In the genomic region with DNA sequence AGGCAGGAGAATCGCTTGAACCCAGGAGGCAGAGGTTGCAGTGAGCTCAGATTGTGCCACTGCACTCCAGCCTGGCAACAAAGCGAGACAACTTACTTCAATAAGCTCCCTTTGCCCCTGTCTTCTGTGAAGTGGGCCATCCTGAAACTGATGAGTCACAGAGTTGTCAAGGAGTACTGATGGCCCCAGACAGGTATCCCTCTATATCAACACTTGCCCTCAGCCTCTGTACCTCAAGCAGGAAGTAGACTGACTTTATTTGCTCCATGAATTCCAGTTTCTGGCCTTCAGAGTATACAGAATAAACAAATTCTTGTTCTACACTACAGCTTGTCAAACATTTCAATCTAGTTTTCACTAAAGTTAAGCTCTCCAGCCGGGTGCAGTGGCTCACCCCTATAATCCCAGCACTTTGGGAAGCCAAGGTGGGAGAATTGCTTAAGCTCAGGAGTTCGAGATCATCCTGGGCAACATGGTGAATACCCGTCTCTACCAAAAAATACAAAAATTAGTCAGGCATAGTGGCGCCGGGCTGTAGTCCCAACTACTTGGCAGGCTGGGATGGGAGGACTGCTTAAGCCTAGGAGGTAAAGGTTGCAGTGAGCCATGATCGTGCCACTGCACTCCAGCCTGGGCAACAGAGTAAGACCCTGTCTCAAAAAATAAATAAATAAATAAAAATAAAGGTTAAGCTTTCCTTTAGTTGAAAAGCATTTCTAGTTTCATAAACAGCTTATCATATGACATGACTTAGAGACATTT, we compare ENCODE assay signal across 25 cellular contexts. TPM values are rescaled to one million over a fixed set of nuclear protein-coding genes. Genes with fewer than 3 reads are reported as not detected.
DNase-seq lines count a peak whose midpoint lies in the region; ATAC-seq and TF ChIP-seq lines count a peak whose summit lies in the region.
"Had no signal": no experiment of that assay in that cellular context is flagged by ENCODE, and none has a peak within 500 bp of the region (broad histone marks: within the 10 kb centered on the region; RNA-seq: fewer than 3 reads in every experiment).

No MANE protein-coding gene starts in this region.

- H3K9ac ChIP-seq in trophoblast cell (ENCODE audit: low read length): no peak overlapping the region
- H3K9ac ChIP-seq: SK-N-SH had no signal

- peaks cover 12 to 16% of the 10 kb centered on the region in 2 experiments for H3K4me1 ChIP-seq in trophoblast cell (ENCODE audit: control insufficient read depth in 1 of 2, insufficient read depth in 2 of 2, low read length in 2 of 2)

- no peak overlapping the region for H2BK5ac ChIP-seq in trophoblast cell (ENCODE audit: low read depth, low read length, poor library complexity)

- H3K14ac ChIP-seq in trophoblast cell (ENCODE audit: low read length): no peak overlapping the region

- no peak overlapping the region for H3K4me3 ChIP-seq in GM12865 (ENCODE audit: low read depth, low read length)
- no peak overlapping the region for H3K4me3 ChIP-seq in trophoblast cell (ENCODE audit: low read depth, low read length)
- H3K4me3 ChIP-seq: A549, body of pancreas, dorsolateral prefrontal cortex, tibial nerve had no signal

- H3K79me1 ChIP-seq in trophoblast cell (ENCODE audit: low read length): peaks cover 6% of the 10 kb centered on the region

- no peak for ATAC-seq in GM21526 (IDR thresholded peaks at IDR 0.05; ENCODE audit: low FRiP score, unreplicated experiment)
- ATAC-seq: A549; body of pancreas; naive thymus-derived CD4-positive, alpha-beta T cell had no signal

- H4K91ac ChIP-seq in trophoblast cell (ENCODE audit: low read depth, low read length): no peak overlapping the region

- POLR2A ChIA-PET in activated CD4-positive, alpha-beta T cell treated with anti-CD3 and anti-CD28 coated beads, Interleukin-2, amount 10 ng/mL, durations not matched to agents 7 days and 5 days (lab: Charles Lee): interaction anchor here (0.6 kb wide), 1 partner anchor 152 kb away, joined by 3 read pairs; no protein-coding TSS in a partner anchor

- TF ChIP-seq CTCF in GM12865 (IDR thresholded peaks at IDR 0.05; ENCODE audit: insufficient read depth, low read depth, low read length, missing control alignments): no peak

- no peak overlapping the region for H2AK5ac ChIP-seq in trophoblast cell (ENCODE audit: low read length)

- peaks cover 2% of the 10 kb centered on the region for H3K79me2 ChIP-seq in trophoblast cell (ENCODE audit: control insufficient read depth, insufficient read depth, low read length, poor library complexity)

- peak; percentile 32 for DNase-seq in activated CD4-positive, alpha-beta T cell treated with anti-CD3 and anti-CD28 coated beads, Interleukin-2, amount 10 ng/mL, durations not matched to agents 7 days and 5 days
- DNase-seq in activated CD4-positive, alpha-beta T cell treated with anti-CD3 and anti-CD28 coated beads, Interleukin-2, amount 50 U/mL, for 1 hour: no peak
- DNase-seq in GM12865 (ENCODE audit: low read depth) (peak; percentile 29), trophoblast cell (no peak)
- peak; percentile 24 for DNase-seq in activated naive CD8-positive, alpha-beta T cell treated with anti-CD3 and anti-CD28 coated beads for 36 hours
- DNase-seq in stimulated activated CD4-positive, alpha-beta T cell treated with anti-CD3 and anti-CD28 coated beads, Interleukin-2, amount 100 ng/mL, for 24 hours: no peak
- DNase-seq in effector CD8-positive, alpha-beta T cell (lab: John Stamatoyannopoulos, UW): no peak
- DNase-seq: activated CD4-positive, CD25-positive, alpha-beta regulatory T cell treated with anti-CD3 and anti-CD28 coated beads, Interleukin-2, amount 50 U/mL, for 72 hours; body of pancreas; DMS 273 treated with DMSO at 0.1 percent for 48 hours; H9; midbrain; naive thymus-derived CD4-positive, alpha-beta T cell; NCI-H1417; NCI-H446 treated with DMSO at 0.1 percent for 48 hours; nucleus accumbens; SK-N-SH had no signal

- WGBS in trophoblast cell (ENCODE audit: extremely low coverage, insufficient coverage, insufficient read length): no CpG with 5 or more reads among the region's 8 CpGs

- no peak overlapping the region for H4K8ac ChIP-seq in trophoblast cell (ENCODE audit: low read depth, low read length)

- H3K27ac Mint-ChIP-seq in activated CD4-positive, alpha-beta T cell treated with anti-CD3 and anti-CD28 coated beads, Interleukin-2, amount 10 ng/mL, durations not matched to agents 7 days and 5 days: no peak overlapping the region
- no peak overlapping the region for H3K27ac Mint-ChIP-seq in activated naive CD8-positive, alpha-beta T cell treated with anti-CD3 and anti-CD28 coated beads for 36 hours
- H3K27ac Mint-ChIP-seq: CD4-positive, alpha-beta memory T cell; T-helper 1 cell treated with Interleukin-12 subunit alpha and Interleukin-12 subunit beta and Interleukin-4 antibody, amounts not matched to agents 30 μg/mL and 1 μg/mL, for 36 hours had no signal

- no peak overlapping the region for H2AFZ ChIP-seq in trophoblast cell (ENCODE audit: insufficient read depth, low read length, poor library complexity)

- H3K9me3 ChIP-seq in trophoblast cell (ENCODE audit: insufficient read depth, low read depth, low read length): no peaks in the 10 kb centered on the region
- H3K9me3 ChIP-seq: A549, body of pancreas, SK-N-SH, tibial nerve had no signal

- H2BK120ac ChIP-seq in trophoblast cell (ENCODE audit: insufficient read depth, low read length, poor library complexity): no peak overlapping the region

- no peaks in the 10 kb centered on the region for H3K36me3 Mint-ChIP-seq in activated CD4-positive, alpha-beta T cell treated with anti-CD3 and anti-CD28 coated beads, Interleukin-2, amount 10 ng/mL, durations not matched to agents 7 days and 5 days (ENCODE audit: low read depth)
- peaks cover 4% of the 10 kb centered on the region for H3K36me3 Mint-ChIP-seq in activated naive CD8-positive, alpha-beta T cell treated with anti-CD3 and anti-CD28 coated beads for 36 hours
- H3K36me3 Mint-ChIP-seq: CD4-positive, alpha-beta memory T cell had no signal

- H2BK12ac ChIP-seq in trophoblast cell (ENCODE audit: low read length): peak overlapping the region; percentile 36

- no peaks in the 10 kb centered on the region for H3K27me3 ChIP-seq in trophoblast cell (ENCODE audit: insufficient read depth, low read length)
- H3K27me3 ChIP-seq: body of pancreas, dorsolateral prefrontal cortex, tibial nerve had no signal

- no peak overlapping the region for H3K4me2 ChIP-seq in trophoblast cell (ENCODE audit: low read length)
- H3K4me2 ChIP-seq: A549, SK-N-SH had no signal

- no peak overlapping the region for H3K4ac ChIP-seq in trophoblast cell (ENCODE audit: low read depth, low read length)

- H3K18ac ChIP-seq in trophoblast cell (ENCODE audit: low read length): no peak overlapping the region

- no peak overlapping the region for H3K27ac ChIP-seq in trophoblast cell (ENCODE audit: low read depth, low read length)
- H3K27ac ChIP-seq: A549, body of pancreas, dorsolateral prefrontal cortex, tibial nerve had no signal

- H3K23ac ChIP-seq in trophoblast cell (ENCODE audit: low read length): no peak overlapping the region

- peaks cover 24% of the 10 kb centered on the region for H3K27me3 Mint-ChIP-seq in activated CD4-positive, alpha-beta T cell treated with anti-CD3 and anti-CD28 coated beads, Interleukin-2, amount 10 ng/mL, durations not matched to agents 7 days and 5 days
- H3K27me3 Mint-ChIP-seq in activated naive CD8-positive, alpha-beta T cell treated with anti-CD3 and anti-CD28 coated beads for 36 hours: peaks cover 33% of the 10 kb centered on the region

- H3K4me1 Mint-ChIP-seq in activated CD4-positive, alpha-beta T cell treated with anti-CD3 and anti-CD28 coated beads, Interleukin-2, amount 10 ng/mL, durations not matched to agents 7 days and 5 days: peaks cover 45% of the 10 kb centered on the region
- H3K4me1 Mint-ChIP-seq in activated naive CD8-positive, alpha-beta T cell treated with anti-CD3 and anti-CD28 coated beads for 36 hours: peaks cover 29% of the 10 kb centered on the region

- H3K9me3 Mint-ChIP-seq in activated CD4-positive, alpha-beta T cell treated with anti-CD3 and anti-CD28 coated beads, Interleukin-2, amount 10 ng/mL, durations not matched to agents 7 days and 5 days: peaks cover 2% of the 10 kb centered on the region
- peaks cover 1% of the 10 kb centered on the region for H3K9me3 Mint-ChIP-seq in activated naive CD8-positive, alpha-beta T cell treated with anti-CD3 and anti-CD28 coated beads for 36 hours
- H3K9me3 Mint-ChIP-seq: T-helper 1 cell treated with Interleukin-12 subunit alpha and Interleukin-12 subunit beta and Interleukin-4 antibody, amounts not matched to agents 30 μg/mL and 1 μg/mL, for 36 hours had no signal

- H4K12ac ChIP-seq in trophoblast cell (ENCODE audit: low read depth, low read length): no peak overlapping the region

- CTCF ChIA-PET in activated CD4-positive, alpha-beta T cell treated with anti-CD3 and anti-CD28 coated beads, Interleukin-2, amount 10 ng/mL, durations not matched to agents 7 days and 5 days (lab: Charles Lee): interaction anchor here (0.6 to 8.5 kb wide), 20 partner anchors 9 to 299 kb away, joined by 3 to 91 read pairs (median 7); a partner anchor contains a TSS

- H3K36me3 ChIP-seq in trophoblast cell (ENCODE audit: control insufficient read depth in 1 of 2, insufficient read depth in 2 of 2, low read length in 2 of 2): no peaks in the 10 kb centered on the region
- H3K36me3 ChIP-seq: tibial nerve had no signal

- H3K4me3 Mint-ChIP-seq in activated CD4-positive, alpha-beta T cell treated with anti-CD3 and anti-CD28 coated beads, Interleukin-2, amount 10 ng/mL, durations not matched to agents 7 days and 5 days: no peak overlapping the region
- H3K4me3 Mint-ChIP-seq in activated naive CD8-positive, alpha-beta T cell treated with anti-CD3 and anti-CD28 coated beads for 36 hours: no peak overlapping the region
- H3K4me3 Mint-ChIP-seq: H9; T-helper 1 cell treated with Interleukin-12 subunit alpha and Interleukin-12 subunit beta and Interleukin-4 antibody, amounts not matched to agents 30 μg/mL and 1 μg/mL, for 36 hours had no signal

RNA-seq across cellular contexts. Expression of a gene that starts 16.4 kb away (rescaled TPM):
- total RNA-seq in activated CD4-positive, alpha-beta T cell treated with anti-CD3 and anti-CD28 coated beads, Interleukin-2, amount 10 ng/mL, durations not matched to agents 7 days and 5 days: 10 to 100 TPM; 60.0 to 63.5 TPM
- total RNA-seq in activated naive CD8-positive, alpha-beta T cell treated with anti-CD3 and anti-CD28 coated beads for 36 hours: 10 to 100 TPM; 17.6 to 18.7 TPM
- polyA plus RNA-seq in trophoblast cell (2013): 32.8 and 36.9 TPM in 2 replicates

RNA-seq across cellular contexts. Expression of a gene that starts 18.8 kb away (rescaled TPM):
- total RNA-seq in activated CD4-positive, alpha-beta T cell treated with anti-CD3 and anti-CD28 coated beads, Interleukin-2, amount 10 ng/mL, durations not matched to agents 7 days and 5 days: 1 to 10 TPM; 1.8 to 2.1 TPM
- total RNA-seq in activated naive CD8-positive, alpha-beta T cell treated with anti-CD3 and anti-CD28 coated beads for 36 hours: 1 to 10 TPM; 1.1 to 1.8 TPM
- polyA plus RNA-seq in trophoblast cell (2013): 1,258 and 1,302 TPM in 2 replicates
- polyA plus RNA-seq: CD4-positive, alpha-beta memory T cell; naive thymus-derived CD4-positive, alpha-beta T cell had no signal

RNA-seq across cellular contexts. Expression of a gene that starts 25.5 kb away (rescaled TPM):
- total RNA-seq in activated CD4-positive, alpha-beta T cell treated with anti-CD3 and anti-CD28 coated beads, Interleukin-2, amount 10 ng/mL, durations not matched to agents 7 days and 5 days: 100 to 1,000 TPM; 101 to 112 TPM
- total RNA-seq in activated naive CD8-positive, alpha-beta T cell treated with anti-CD3 and anti-CD28 coated beads for 36 hours: 100 to 1,000 TPM; 154 to 170 TPM
- 216 and 219 TPM in 2 replicates for polyA plus RNA-seq in trophoblast cell (2013)

RNA-seq across cellular contexts. Expression of a gene that starts 27.9 kb away (rescaled TPM):
- under 1 TPM; 0.52 to 0.69 TPM for total RNA-seq in activated CD4-positive, alpha-beta T cell treated with anti-CD3 and anti-CD28 coated beads, Interleukin-2, amount 10 ng/mL, durations not matched to agents 7 days and 5 days
- under 1 TPM; 0.14 to 0.19 TPM for total RNA-seq in activated naive CD8-positive, alpha-beta T cell treated with anti-CD3 and anti-CD28 coated beads for 36 hours
- polyA plus RNA-seq in trophoblast cell (2013): 0.72 and 0.82 TPM in 2 replicates
- total RNA-seq: body of pancreas, G401, glomerular endothelial cell had no signal

RNA-seq across cellular contexts. Expression of a gene that starts 39.9 kb away (rescaled TPM):
- total RNA-seq in activated CD4-positive, alpha-beta T cell treated with anti-CD3 and anti-CD28 coated beads, Interleukin-2, amount 10 ng/mL, durations not matched to agents 7 days and 5 days: under 1 TPM; 0.25 to 0.69 TPM
- 1 to 10 TPM in 1 of 2 experiments, under 1 TPM in 1; 0.56 to 1.0 TPM for total RNA-seq in activated naive CD8-positive, alpha-beta T cell treated with anti-CD3 and anti-CD28 coated beads for 36 hours
- polyA plus RNA-seq in trophoblast cell (2013): 44.4 and 49.4 TPM in 2 replicates

Comparison
In these comparisons a context has a peak if more than half of its experiments do, and no peak if none do; other contexts are left out.
1. DNase-seq: peak in activated CD4-positive, alpha-beta T cell treated with anti-CD3 and anti-CD28 coated beads, Interleukin-2, amount 10 ng/mL, durations not matched to agents 7 days and 5 days (single experiment), GM12865 (single experiment) and activated naive CD8-positive, alpha-beta T cell treated with anti-CD3 and anti-CD28 coated beads for 36 hours (single experiment); none in activated CD4-positive, alpha-beta T cell treated with anti-CD3 and anti-CD28 coated beads, Interleukin-2, amount 50 U/mL, for 1 hour (single experiment), trophoblast cell (0 of 2), stimulated activated CD4-positive, alpha-beta T cell treated with anti-CD3 and anti-CD28 coated beads, Interleukin-2, amount 100 ng/mL, for 24 hours (0 of 2) and effector CD8-positive, alpha-beta T cell (single experiment).